In the genomic region with DNA sequence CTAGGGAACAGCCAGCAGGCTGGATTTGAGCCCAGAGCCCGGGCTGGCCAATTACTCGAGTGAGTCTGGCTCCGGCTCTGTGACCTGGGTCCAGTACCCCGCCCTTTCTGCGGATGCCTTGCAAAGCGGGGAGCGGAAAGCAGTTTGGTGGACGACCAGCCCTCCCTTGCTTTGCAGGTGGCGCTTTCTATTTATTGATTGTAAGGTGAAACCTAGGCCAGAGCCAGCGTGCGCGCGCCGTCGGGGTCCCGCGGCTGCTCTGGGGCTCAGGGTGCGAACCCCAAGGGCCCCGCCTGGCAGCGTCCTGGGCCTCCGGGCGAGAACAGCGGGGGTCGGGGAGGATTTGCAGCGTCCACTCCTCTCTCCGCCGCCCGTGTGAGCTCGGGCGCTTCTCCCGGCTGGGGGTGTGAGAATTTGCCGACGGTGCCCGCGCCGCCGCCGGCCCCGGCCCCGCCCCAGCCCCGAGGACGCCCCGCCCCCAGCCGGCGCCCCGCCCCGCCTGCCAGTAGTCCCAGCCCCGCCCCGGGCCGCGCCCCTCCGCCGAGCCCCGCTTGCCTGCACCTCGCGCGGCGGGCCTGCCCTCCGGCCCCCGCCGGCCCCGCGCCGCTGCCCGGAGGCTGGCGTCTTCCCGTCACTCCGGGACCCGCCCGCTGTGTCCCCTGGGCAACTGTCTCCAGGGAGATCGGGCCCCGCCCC, we compare ENCODE assay signal across 8 cellular contexts. TPM values are rescaled to one million over a fixed set of nuclear protein-coding genes. Genes with fewer than 3 reads are reported as not detected.
DNase-seq lines count a peak whose midpoint lies in the region; ATAC-seq and TF ChIP-seq lines count a peak whose summit lies in the region.

No MANE protein-coding gene starts in this region.

- H3K4me1 ChIP-seq in osteoblast (ENCODE audit: insufficient read depth, low read length) = peaks cover 39% of the 10 kb centered on the region
- H3K4me1 ChIP-seq in thoracic aorta (ENCODE audit: control insufficient read depth in 1 of 2, low read depth in 2 of 2) = peaks cover 14 to 37% of the 10 kb centered on the region in 2 donors

- CTCF ChIA-PET in BJ (lab: Yijun Ruan, JAX) = interaction anchor here (1.4 to 1.6 kb wide), 3 partner anchors 58 to 179 kb away, joined by 3 to 11 read pairs (median 3); no protein-coding TSS in a partner anchor
- CTCF ChIA-PET in activated naive CD4-positive, alpha-beta T cell treated with anti-CD3 and anti-CD28 coated beads for 36 hours (lab: Charles Lee) = interaction anchor here (0.9 to 1.3 kb wide), 3 partner anchors 33 to 61 kb away, joined by 3 to 4 read pairs (median 3); no protein-coding TSS in a partner anchor

- H3K27me3 ChIP-seq in BJ (ENCODE audit: control insufficient read depth, insufficient read depth, low read length) (no peaks in the 10 kb centered on the region), osteoblast (ENCODE audit: insufficient read depth, low read length) (no peaks in the 10 kb centered on the region), thoracic aorta (replicated peaks; ENCODE audit: insufficient read depth) (no peaks in the 10 kb centered on the region)

- H4K20me1 ChIP-seq in osteoblast (ENCODE audit: insufficient read depth, low read length) = no peaks in the 10 kb centered on the region

- H3K4me2 ChIP-seq in osteoblast (ENCODE audit: insufficient read depth, low read length) = peak overlapping the region; percentile 93

- H3K4me1 Mint-ChIP-seq in activated naive CD4-positive, alpha-beta T cell treated with anti-CD3 and anti-CD28 coated beads for 36 hours (ENCODE audit: low read depth) = peaks cover 69% of the 10 kb centered on the region

- H3K36me3 ChIP-seq in BJ (ENCODE audit: control insufficient read depth, insufficient read depth, low read length) (peaks cover 5% of the 10 kb centered on the region; the same call in 1 of the 2 replicates), osteoblast (ENCODE audit: insufficient read depth, low read length) (no peaks in the 10 kb centered on the region), thoracic aorta (no peaks in the 10 kb centered on the region)

- no peak overlapping the region for H3K27ac ChIP-seq in osteoblast (ENCODE audit: low read depth, low read length)
- peak overlapping the region in 1 of 2 donors; percentile 66 for H3K27ac ChIP-seq in thoracic aorta

- H2AFZ ChIP-seq in osteoblast (ENCODE audit: low read length) = peak overlapping the region; percentile 60

- TF ChIP-seq CTCF in BJ (IDR thresholded peaks at IDR 0.05; ENCODE audit: insufficient read depth, low read depth, low read length) (no peak), osteoblast (IDR thresholded peaks at IDR 0.05; ENCODE audit: extremely low read depth, low read depth, low read length) (no peak), thoracic aorta (IDR thresholded peaks at IDR 0.05) (no peak)

- peak overlapping the region; percentile 69 for H3K4me3 ChIP-seq in BJ (ENCODE audit: low read depth, low read length)
- peak overlapping the region; percentile 76 for H3K4me3 ChIP-seq in osteoblast (ENCODE audit: insufficient read depth, low read length)
- H3K4me3 ChIP-seq in thoracic aorta = peak overlapping the region; percentile 80

- H3K9me3 ChIP-seq in osteoblast (ENCODE audit: low read depth, low read length) = no peaks in the 10 kb centered on the region
- no peaks in the 10 kb centered on the region for H3K9me3 ChIP-seq in thoracic aorta

- H3K9me3 Mint-ChIP-seq in activated naive CD4-positive, alpha-beta T cell treated with anti-CD3 and anti-CD28 coated beads for 36 hours = no peaks in the 10 kb centered on the region

- POLR2A ChIA-PET in BJ (lab: Charles Lee) = interaction anchor here (0.6 kb wide), 1 partner anchor 24 kb away, joined by 4 read pairs; no protein-coding TSS in a partner anchor

- peak; percentile 51; the same call in 1 of the 2 replicates for TF ChIP-seq POLR2A in Raji (IDR thresholded peaks at IDR 0.05; ENCODE audit: insufficient read depth, low read depth, low read length)

- H3K27me3 Mint-ChIP-seq in activated naive CD4-positive, alpha-beta T cell treated with anti-CD3 and anti-CD28 coated beads for 36 hours (ENCODE audit: low read depth) = no peaks in the 10 kb centered on the region

- peaks cover 18% of the 10 kb centered on the region for H3K36me3 Mint-ChIP-seq in activated naive CD4-positive, alpha-beta T cell treated with anti-CD3 and anti-CD28 coated beads for 36 hours (ENCODE audit: low read depth)

- H3K79me2 ChIP-seq in osteoblast (ENCODE audit: insufficient read depth, low read length) = no peaks in the 10 kb centered on the region

- peak; percentile 65 for ATAC-seq in GM19351 (IDR thresholded peaks at IDR 0.05; ENCODE audit: unreplicated experiment)
- ATAC-seq in HG03571 (IDR thresholded peaks at IDR 0.05; ENCODE audit: unreplicated experiment) = peak; percentile 41
- ATAC-seq in thoracic aorta (ENCODE audit: insufficient number of reproducible peaks, low FRiP score, low read depth) = peak; percentile 71

- DNase-seq in BJ (ENCODE audit: low read depth) = no peak
- DNase-seq in activated naive CD4-positive, alpha-beta T cell treated with anti-CD3 and anti-CD28 coated beads for 36 hours = peak; percentile 83
- DNase-seq in glomerular visceral epithelial cell (ENCODE audit: extremely low spot score) = peak; percentile 92
- peak; percentile 94 for DNase-seq in osteoblast (ENCODE audit: insufficient read length, low spot score, missing footprints)
- peak; percentile 37 for DNase-seq in thoracic aorta (ENCODE audit: low spot score)

- H3K27ac Mint-ChIP-seq in activated naive CD4-positive, alpha-beta T cell treated with anti-CD3 and anti-CD28 coated beads for 36 hours = peak overlapping the region; percentile 46

- H3K4me3 Mint-ChIP-seq in activated naive CD4-positive, alpha-beta T cell treated with anti-CD3 and anti-CD28 coated beads for 36 hours = peak overlapping the region; percentile 67

- intact Hi-C loops in activated naive CD4-positive, alpha-beta T cell treated with anti-CD3 and anti-CD28 coated beads for 36 hours (cut with micrococcal nuclease) = loop anchor here (1.0 kb wide), 1 partner anchor 60 kb away; no protein-coding TSS in a partner anchor

RNA-seq across cellular contexts. Expression of a gene that starts 37.6 kb away (rescaled TPM):
- polyA plus RNA-seq in BJ (2011; rRNA removed) = 5.8 and 9.2 TPM in 2 replicates
- polyA minus RNA-seq in BJ (2011; rRNA and poly(A)+ RNA removed) = 14.9 and 15.5 TPM in 2 replicates
- total RNA-seq in activated naive CD4-positive, alpha-beta T cell treated with anti-CD3 and anti-CD28 coated beads for 36 hours = 100 to 1,000 TPM in 1 of 2 experiments, 10 to 100 TPM in 1; 96.6 to 101 TPM
- total RNA-seq in osteoblast = 12.7 and 14.1 TPM in 2 replicates
- total RNA-seq in thoracic aorta = 10 to 100 TPM; 12.4 to 18.7 TPM
